31 cellular contexts compared by ENCODE assay signal in the genomic region with DNA sequence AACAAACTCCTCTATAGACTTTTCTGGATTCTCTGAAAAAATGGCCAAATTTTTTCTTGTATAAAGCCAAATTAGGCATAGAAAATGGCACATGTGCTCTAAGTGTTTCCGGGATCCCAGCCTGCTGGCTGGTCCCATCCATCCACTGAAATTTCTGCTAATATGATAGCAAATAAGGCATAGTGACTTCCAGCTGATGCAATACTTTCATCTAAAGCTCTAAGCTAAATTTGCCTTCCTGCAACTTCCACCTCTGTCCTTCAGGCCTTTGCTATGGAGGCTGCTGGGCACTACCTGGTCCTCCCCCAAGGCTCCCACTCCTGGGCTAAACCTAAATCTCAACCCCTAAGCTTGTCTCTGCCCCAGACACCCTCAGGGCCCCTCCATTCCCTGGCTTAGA. TPM values are rescaled to one million over a fixed set of nuclear protein-coding genes. Genes with fewer than 3 reads are reported as not detected.
"Had no signal": no experiment of that assay in that cellular context is flagged by ENCODE, and none has a peak within 500 bp of the region (broad histone marks: within the 10 kb centered on the region; RNA-seq: fewer than 3 reads in every experiment).

No MANE protein-coding gene starts in this region.

- H3K27ac Mint-ChIP-seq: activated CD4-positive, alpha-beta memory T cell treated with anti-CD3 and anti-CD28 coated beads for 36 hours; activated naive CD8-positive, alpha-beta T cell treated with anti-CD3 and anti-CD28 coated beads for 36 hours; activated T-helper 1 cell treated with anti-CD3 and anti-CD28 coated beads, Interleukin-12 subunit alpha, Interleukin-12 subunit beta, Interleukin-2, Interleukin-4 antibody, amounts not matched to agents 30 ng/mL and 10 ng/mL and 1 ng/mL, durations not matched to agents 14 hours and 24 hours and 36 hours had no signal

- H3K4me3 ChIP-seq: ascending aorta, cardiac muscle cell had no signal

- H3K9me3 ChIP-seq: ascending aorta had no signal

- ATAC-seq: activated T-cell treated with anti-CD3 and anti-CD28 coated beads, Interleukin-2, amount 50 U/mL, for 4 hours had no signal

- H3K9me3 Mint-ChIP-seq: activated CD4-positive, alpha-beta memory T cell treated with anti-CD3 and anti-CD28 coated beads for 36 hours; activated naive CD8-positive, alpha-beta T cell treated with anti-CD3 and anti-CD28 coated beads for 36 hours; activated T-cell treated with anti-CD3 and anti-CD28 coated beads, Interleukin-2, amount 50 U/mL, for 4 hours; activated T-helper 1 cell treated with anti-CD3 and anti-CD28 coated beads, Interleukin-12 subunit alpha, Interleukin-12 subunit beta, Interleukin-2, Interleukin-4 antibody, amounts not matched to agents 30 ng/mL and 10 ng/mL and 1 ng/mL, durations not matched to agents 14 hours and 24 hours and 36 hours; central memory CD8-positive, alpha-beta T cell had no signal

- H3K27ac ChIP-seq: ascending aorta, cardiac muscle cell, WERI-Rb-1 had no signal

- H3K27me3 Mint-ChIP-seq: activated CD4-positive, alpha-beta memory T cell treated with anti-CD3 and anti-CD28 coated beads for 36 hours; activated naive CD8-positive, alpha-beta T cell treated with anti-CD3 and anti-CD28 coated beads for 36 hours; central memory CD8-positive, alpha-beta T cell had no signal

- DNase-seq: activated CD4-positive, alpha-beta memory T cell treated with anti-CD3 and anti-CD28 coated beads for 36 hours; activated CD4-positive, alpha-beta T cell treated with anti-CD3 and anti-CD28 coated beads, Interleukin-2, amount 50 U/mL, for 1 hour; activated CD8-positive, alpha-beta memory T cell treated with anti-CD3 and anti-CD28 coated beads, Interleukin-2, amount 50 U/mL, for 4 hours; activated effector memory CD4-positive, alpha-beta T cell treated with Interleukin-2 at 50 U/mL for 16 hours; activated naive CD4-positive, alpha-beta T cell treated with anti-CD3 and anti-CD28 coated beads, Interleukin-2, amount 50 U/mL, for 16 hours; activated naive CD8-positive, alpha-beta T cell treated with anti-CD3 and anti-CD28 coated beads for 36 hours; activated T-cell treated with anti-CD3 and anti-CD28 coated beads for 4 hours; activated T-cell treated with anti-CD3 and anti-CD28 coated beads, Interleukin-2, amount 50 U/mL, for 4 hours; amygdala; Karpas-422; KBM-7; NCI-H1105; NCI-H1417 treated with DMSO at 0.1 percent for 48 hours; NCI-H1694; NCI-H1930; NCI-H2081 treated with DMSO at 0.1 percent for 48 hours; NCI-H226; NCI-H446 treated with DMSO at 0.1 percent for 48 hours; NCI-H524 treated with DMSO at 0.1 percent for 48 hours; Right ventricle myocardium superior; T1000; WERI-Rb-1 had no signal

- H3K4me1 ChIP-seq: ascending aorta had no signal

- H3K4me3 Mint-ChIP-seq: activated CD4-positive, alpha-beta memory T cell treated with anti-CD3 and anti-CD28 coated beads for 36 hours; activated naive CD8-positive, alpha-beta T cell treated with anti-CD3 and anti-CD28 coated beads for 36 hours; activated T-cell treated with anti-CD3 and anti-CD28 coated beads, Interleukin-2, amount 50 U/mL, for 4 hours; activated T-helper 1 cell treated with anti-CD3 and anti-CD28 coated beads, Interleukin-12 subunit alpha, Interleukin-12 subunit beta, Interleukin-2, Interleukin-4 antibody, amounts not matched to agents 30 ng/mL and 10 ng/mL and 1 ng/mL, durations not matched to agents 14 hours and 24 hours and 36 hours; central memory CD8-positive, alpha-beta T cell had no signal

- H3K4me1 Mint-ChIP-seq: activated naive CD8-positive, alpha-beta T cell treated with anti-CD3 and anti-CD28 coated beads for 36 hours; central memory CD8-positive, alpha-beta T cell had no signal

- H3K27me3 ChIP-seq: ascending aorta, cardiac muscle cell had no signal

- H3K36me3 Mint-ChIP-seq: activated CD4-positive, alpha-beta memory T cell treated with anti-CD3 and anti-CD28 coated beads for 36 hours; activated naive CD8-positive, alpha-beta T cell treated with anti-CD3 and anti-CD28 coated beads for 36 hours had no signal

- H3K36me3 ChIP-seq: ascending aorta, cardiac muscle cell, WERI-Rb-1 had no signal

RNA-seq across cellular contexts. Expression of a gene that starts 20.5 kb away (rescaled TPM):
- total RNA-seq: activated CD4-positive, alpha-beta memory T cell treated with anti-CD3 and anti-CD28 coated beads for 36 hours; activated naive CD8-positive, alpha-beta T cell treated with anti-CD3 and anti-CD28 coated beads for 36 hours; activated T-cell treated with anti-CD3 and anti-CD28 coated beads, Interleukin-2, amount 50 U/mL, for 4 hours; activated T-helper 1 cell treated with anti-CD3 and anti-CD28 coated beads, Interleukin-12 subunit alpha, Interleukin-12 subunit beta, Interleukin-2, Interleukin-4 antibody, amounts not matched to agents 30 ng/mL and 10 ng/mL and 1 ng/mL, durations not matched to agents 14 hours and 24 hours and 36 hours; ascending aorta; cardiac muscle cell; chondrocyte; OCI-LY7; Right ventricle myocardium superior; T-helper 1 cell treated with Interleukin-12 subunit alpha and Interleukin-12 subunit beta and Interleukin-4 antibody, amounts not matched to agents 30 ng/mL and 1 ng/mL, for 36 hours; T-helper 2 cell treated with Interferon-gamma antibody and Interleukin-4, amounts not matched to agents 100 ng/mL and 5 ng/mL, for 36 hours had no signal
- polyA plus RNA-seq: adipose tissue had no signal
